In genomic region chrX:40098264-40099045, GRCh38 we compare ENCODE assay signal across 8 cellular contexts. TPM values are rescaled to one million over a fixed set of nuclear protein-coding genes. Genes with fewer than 3 reads are reported as not detected.
DNase-seq lines count a peak whose midpoint lies in the region; ATAC-seq and TF ChIP-seq lines count a peak whose summit lies in the region.

No MANE protein-coding gene starts in this region.

- POLR2A ChIA-PET in CD8-positive, alpha-beta T cell (lab: Charles Lee), result interaction anchor here (0.6 to 5.9 kb wide), 14 partner anchors 8 to 324 kb away, joined by 3 to 106 read pairs (median 4); no protein-coding TSS in a partner anchor
- POLR2A ChIA-PET in activated CD8-positive, alpha-beta T cell treated with anti-CD3 and anti-CD28 coated beads for 36 hours (lab: Charles Lee), result interaction anchor here (0.8 to 4.5 kb wide), 11 partner anchors 10 to 282 kb away, joined by 3 to 32 read pairs (median 5); no protein-coding TSS in a partner anchor

- H3K36me3 Mint-ChIP-seq in CD8-positive, alpha-beta T cell, result peaks cover 6% of the 10 kb centered on the region
- peaks cover 6% of the 10 kb centered on the region for H3K36me3 Mint-ChIP-seq in activated CD8-positive, alpha-beta T cell treated with anti-CD3 and anti-CD28 coated beads for 36 hours (ENCODE audit: low read depth)

- peak overlapping the region; percentile 89 for H3K27ac Mint-ChIP-seq in CD8-positive, alpha-beta T cell
- H3K27ac Mint-ChIP-seq in activated CD8-positive, alpha-beta T cell treated with anti-CD3 and anti-CD28 coated beads for 36 hours, result peak overlapping the region; percentile 79

- intact Hi-C loops in CD8-positive, alpha-beta T cell (cut with DNase I, micrococcal nuclease), result loop anchor here (1.0 to 10.0 kb wide), 7 partner anchors 36 to 1294 kb away; partner anchors contain the start of genes MID1IP1 (in 1 of the 2) and USP9X (in 1 of the 2)
- intact Hi-C loops in activated CD8-positive, alpha-beta T cell treated with anti-CD3 and anti-CD28 coated beads for 36 hours (cut with micrococcal nuclease), result loop anchor here (5.0 to 10.0 kb wide), 3 partner anchors 54 to 84 kb away; no protein-coding TSS in a partner anchor

- TF ChIP-seq CTCF in CD8-positive, alpha-beta T cell (IDR thresholded peaks at IDR 0.05), result no peak
- no peak for TF ChIP-seq CTCF in activated CD8-positive, alpha-beta T cell treated with anti-CD3 and anti-CD28 coated beads for 36 hours (IDR thresholded peaks at IDR 0.05)
- no peak for TF ChIP-seq CTCF in fibroblast of the aortic adventitia (IDR thresholded peaks at IDR 0.05; ENCODE audit: insufficient read depth, low read length)
- TF ChIP-seq CTCF in neutrophil (IDR thresholded peaks at IDR 0.05), result no peak

- H3K9me3 ChIP-seq in CD8-positive, alpha-beta T cell (ENCODE audit: low read length), result no peaks in the 10 kb centered on the region
- no peaks in the 10 kb centered on the region for H3K9me3 ChIP-seq in neutrophil

- H3K27me3 ChIP-seq in CD8-positive, alpha-beta T cell (ENCODE audit: insufficient read depth, low read length), result no peaks in the 10 kb centered on the region
- peaks cover 9% of the 10 kb centered on the region for H3K27me3 ChIP-seq in neutrophil

- peak overlapping the region; percentile 47 for H3K4me3 ChIP-seq in CD8-positive, alpha-beta T cell (ENCODE audit: low read depth, low read length)
- H3K4me3 ChIP-seq in fibroblast of the aortic adventitia (ENCODE audit: low read depth, low read length), result peak overlapping the region; percentile 68
- H3K4me3 ChIP-seq in neutrophil (ENCODE audit: low read depth in 1 of 2, low read length in 1 of 2), result peak overlapping the region; percentile 66 to 73

- CTCF ChIA-PET in CD8-positive, alpha-beta T cell (lab: Charles Lee), result interaction anchor here (0.8 to 2.3 kb wide), 3 partner anchors 67 to 85 kb away, joined by 3 to 7 read pairs (median 4); no protein-coding TSS in a partner anchor
- CTCF ChIA-PET in activated CD8-positive, alpha-beta T cell treated with anti-CD3 and anti-CD28 coated beads for 36 hours (lab: Charles Lee), result interaction anchor here (1.0 to 1.4 kb wide), 2 partner anchors 71 to 283 kb away, joined by 3 read pairs; no protein-coding TSS in a partner anchor

- no peaks in the 10 kb centered on the region for H3K27me3 Mint-ChIP-seq in CD8-positive, alpha-beta T cell (ENCODE audit: low read depth)
- no peaks in the 10 kb centered on the region for H3K27me3 Mint-ChIP-seq in activated CD8-positive, alpha-beta T cell treated with anti-CD3 and anti-CD28 coated beads for 36 hours

- H3K4me1 ChIP-seq in CD8-positive, alpha-beta T cell (ENCODE audit: insufficient read depth, low read length), result peaks cover 17% of the 10 kb centered on the region
- peaks cover 38 to 39% of the 10 kb centered on the region in 2 experiments for H3K4me1 ChIP-seq in neutrophil (ENCODE audit: control insufficient read depth in 1 of 2, insufficient read depth in 1 of 2, low read depth in 1 of 2, low read length in 1 of 2)

- no peaks in the 10 kb centered on the region for H3K9me3 Mint-ChIP-seq in CD8-positive, alpha-beta T cell
- no peaks in the 10 kb centered on the region for H3K9me3 Mint-ChIP-seq in activated CD8-positive, alpha-beta T cell treated with anti-CD3 and anti-CD28 coated beads for 36 hours

- no peaks in the 10 kb centered on the region for H3K36me3 ChIP-seq in CD8-positive, alpha-beta T cell (ENCODE audit: insufficient read depth, low read length)
- no peaks in the 10 kb centered on the region for H3K36me3 ChIP-seq in neutrophil

- ATAC-seq in CD8-positive, alpha-beta T cell, result peak; percentile 44
- ATAC-seq in GM19372 (IDR thresholded peaks at IDR 0.05; ENCODE audit: low read depth, unreplicated experiment), result peak; percentile 19
- peak; percentile 34 for ATAC-seq in activated CD8-positive, alpha-beta T cell treated with anti-CD3 and anti-CD28 coated beads for 36 hours

- peak overlapping the region; percentile 23 for H3K27ac ChIP-seq in CD8-positive, alpha-beta T cell (ENCODE audit: low read depth, low read length)
- peak overlapping the region; percentile 74 for H3K27ac ChIP-seq in neutrophil

- peak in 5 of 7 experiments; percentile 33 to 73 (median 50) for DNase-seq in CD8-positive, alpha-beta T cell
- DNase-seq in NCI-H1694 treated with DMSO at 0.1 percent for 48 hours (lab: John Stamatoyannopoulos, UW) (peak; percentile 19), fibroblast of the aortic adventitia (ENCODE audit: low read depth) (peak; percentile 52), A172 (ENCODE audit: low spot score) (no peak), middle frontal gyrus (ENCODE audit: extremely low spot score, low spot score) (no peak)
- peak; percentile 71 for DNase-seq in activated CD8-positive, alpha-beta T cell treated with anti-CD3 and anti-CD28 coated beads for 36 hours

- peak overlapping the region; percentile 85 for H3K4me3 Mint-ChIP-seq in CD8-positive, alpha-beta T cell
- H3K4me3 Mint-ChIP-seq in activated CD8-positive, alpha-beta T cell treated with anti-CD3 and anti-CD28 coated beads for 36 hours, result peak overlapping the region; percentile 74

- peaks cover 19% of the 10 kb centered on the region for H3K4me1 Mint-ChIP-seq in CD8-positive, alpha-beta T cell (ENCODE audit: low read depth)
- H3K4me1 Mint-ChIP-seq in activated CD8-positive, alpha-beta T cell treated with anti-CD3 and anti-CD28 coated beads for 36 hours (ENCODE audit: low read depth), result peaks cover 16% of the 10 kb centered on the region

RNA-seq across cellular contexts. Expression of gene BCOR, which starts 0.7 kb away (rescaled TPM):
- 10 to 100 TPM; 35.5 to 38.5 TPM for total RNA-seq in CD8-positive, alpha-beta T cell
- total RNA-seq in activated CD8-positive, alpha-beta T cell treated with anti-CD3 and anti-CD28 coated beads for 36 hours, result 10 to 100 TPM; 38.3 to 39.6 TPM
- total RNA-seq in fibroblast of the aortic adventitia (ENCODE audit: low replicate concordance), result 8.2 and 12.7 TPM in 2 replicates
- 10.9 and 20.5 TPM in 2 replicates for total RNA-seq in A172 (2014; rRNA removed; shearing (Covaris generic))

Comparison
In these comparisons a context has a peak if more than half of its experiments do, and no peak if none do; other contexts are left out.
1. DNase-seq: peak in CD8-positive, alpha-beta T cell (5 of 7), NCI-H1694 treated with DMSO at 0.1 percent for 48 hours (single experiment), activated CD8-positive, alpha-beta T cell treated with anti-CD3 and anti-CD28 coated beads for 36 hours (single experiment) and fibroblast of the aortic adventitia (single experiment); none in A172 (single experiment) and middle frontal gyrus (single experiment).
2. Peak in every context shown above with its lines, with median percentiles within 50 percentile points of each other: ATAC-seq and H3K4me3 ChIP-seq.